In genomic region chr16:67804853-67805542, GRCh38 we compare ENCODE assay signal across 8 cellular contexts. TPM values are rescaled to one million over a fixed set of nuclear protein-coding genes. Genes with fewer than 3 reads are reported as not detected.
DNase-seq lines count a peak whose midpoint lies in the region; ATAC-seq and TF ChIP-seq lines count a peak whose summit lies in the region.

No MANE protein-coding gene starts in this region.

- peak overlapping the region; percentile 96 for H3K27ac ChIP-seq in skeletal muscle tissue (ENCODE audit: low read depth, low read length)

- peak overlapping the region; percentile 97 to 100 (median 99) for H3K9ac ChIP-seq in skeletal muscle tissue (ENCODE audit: low read depth in 1 of 3, low read length in 3 of 3)

- H3K4me1 ChIP-seq in skeletal muscle tissue (ENCODE audit: control insufficient read depth in 3 of 3, insufficient read depth in 3 of 3, low read length in 3 of 3) = peaks cover 33 to 53% (median 34%) of the 10 kb centered on the region in 3 donors

- no peaks in the 10 kb centered on the region for H3K27me3 ChIP-seq in skeletal muscle tissue (ENCODE audit: control insufficient read depth in 3 of 3, insufficient read depth in 3 of 3, low read length in 3 of 3)

- peaks cover 11% of the 10 kb centered on the region for H3K36me3 Mint-ChIP-seq in WTC11
- H3K36me3 Mint-ChIP-seq in glutamatergic neuron (ENCODE audit: unreplicated experiment) = no peaks in the 10 kb centered on the region

- H3K4me3 Mint-ChIP-seq in WTC11 (peak overlapping the region; percentile 92), glutamatergic neuron (ENCODE audit: unreplicated experiment) (peak overlapping the region; percentile 93)

- no peak for TF ChIP-seq CTCF in WTC11 (IDR thresholded peaks at IDR 0.05)
- no peak for TF ChIP-seq CTCF in glutamatergic neuron (IDR thresholded peaks at IDR 0.05; ENCODE audit: partially characterized antibody, unreplicated experiment)
- TF ChIP-seq CTCF in GM10266 (IDR thresholded peaks at IDR 0.05; ENCODE audit: control insufficient read depth, insufficient read depth, low read depth, missing control alignments) = no peak

- H3K27ac Mint-ChIP-seq in WTC11 (peak overlapping the region; percentile 60), glutamatergic neuron (ENCODE audit: unreplicated experiment) (peak overlapping the region; percentile 72)

- H3K4me1 Mint-ChIP-seq in WTC11 (peaks cover 5% of the 10 kb centered on the region), glutamatergic neuron (ENCODE audit: low read depth, unreplicated experiment) (peaks cover 22% of the 10 kb centered on the region)

- H3K27me3 Mint-ChIP-seq in WTC11 (ENCODE audit: low read depth) = no peaks in the 10 kb centered on the region
- H3K27me3 Mint-ChIP-seq in glutamatergic neuron (ENCODE audit: unreplicated experiment) = peaks cover 3% of the 10 kb centered on the region

- H3K36me3 ChIP-seq in skeletal muscle tissue (ENCODE audit: control insufficient read depth in 3 of 3, insufficient read depth in 3 of 3, low read length in 3 of 3) = peaks cover 9 to 23% (median 20%) of the 10 kb centered on the region in 3 donors

- no peaks in the 10 kb centered on the region for H3K9me3 ChIP-seq in skeletal muscle tissue (ENCODE audit: control insufficient read depth in 3 of 3, low read length in 3 of 3)

- DNase-seq in HCEC 1CT (peak; percentile 1), WTC11 (ENCODE audit: low spot score) (no peak), glutamatergic neuron (no peak), NCI-H526 treated with DMSO at 0.1 percent for 48 hours (lab: John Stamatoyannopoulos, UW) (no peak), NCI-H510A (lab: John Stamatoyannopoulos, UW) (no peak), GM10266 (ENCODE audit: extremely low spot score) (no peak), glomerular visceral epithelial cell (ENCODE audit: extremely low spot score) (no peak)

- peak overlapping the region; percentile 84 to 99 (median 97) for H3K4me3 ChIP-seq in skeletal muscle tissue (ENCODE audit: low read length in 3 of 3)

- CTCF ChIA-PET in WTC11 (lab: Charles Lee) = no interaction called here

- H3K9me3 Mint-ChIP-seq in WTC11 (no peaks in the 10 kb centered on the region), glutamatergic neuron (ENCODE audit: unreplicated experiment) (peaks cover 9% of the 10 kb centered on the region)

- ATAC-seq in WTC11 = no peak

- POLR2A ChIA-PET in WTC11 (lab: Charles Lee) = interaction anchor here (0.6 kb wide), 1 partner anchor 111 kb away, joined by 3 read pairs; no protein-coding TSS in a partner anchor

TF ChIP-seq in WTC11, 78 proteins besides CTCF, POLR2A, EP300 and RAD21:
- no peak for TF ChIP-seq ESRRA (CRISPR knock-in tag; IDR thresholded peaks at IDR 0.05; ENCODE audit: borderline replicate concordance)
- TF ChIP-seq, protein P1, sequence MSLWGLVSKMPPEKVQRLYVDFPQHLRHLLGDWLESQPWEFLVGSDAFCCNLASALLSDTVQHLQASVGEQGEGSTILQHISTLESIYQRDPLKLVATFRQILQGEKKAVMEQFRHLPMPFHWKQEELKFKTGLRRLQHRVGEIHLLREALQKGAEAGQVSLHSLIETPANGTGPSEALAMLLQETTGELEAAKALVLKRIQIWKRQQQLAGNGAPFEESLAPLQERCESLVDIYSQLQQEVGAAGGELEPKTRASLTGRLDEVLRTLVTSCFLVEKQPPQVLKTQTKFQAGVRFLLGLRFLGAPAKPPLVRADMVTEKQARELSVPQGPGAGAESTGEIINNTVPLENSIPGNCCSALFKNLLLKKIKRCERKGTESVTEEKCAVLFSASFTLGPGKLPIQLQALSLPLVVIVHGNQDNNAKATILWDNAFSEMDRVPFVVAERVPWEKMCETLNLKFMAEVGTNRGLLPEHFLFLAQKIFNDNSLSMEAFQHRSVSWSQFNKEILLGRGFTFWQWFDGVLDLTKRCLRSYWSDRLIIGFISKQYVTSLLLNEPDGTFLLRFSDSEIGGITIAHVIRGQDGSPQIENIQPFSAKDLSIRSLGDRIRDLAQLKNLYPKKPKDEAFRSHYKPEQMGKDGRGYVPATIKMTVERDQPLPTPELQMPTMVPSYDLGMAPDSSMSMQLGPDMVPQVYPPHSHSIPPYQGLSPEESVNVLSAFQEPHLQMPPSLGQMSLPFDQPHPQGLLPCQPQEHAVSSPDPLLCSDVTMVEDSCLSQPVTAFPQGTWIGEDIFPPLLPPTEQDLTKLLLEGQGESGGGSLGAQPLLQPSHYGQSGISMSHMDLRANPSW (CRISPR knock-in tag; conservative IDR thresholded peaks at IDR 0.05; ENCODE audit: low read depth) = no peak

RNA-seq across cellular contexts. Expression of gene RANBP10, which starts 1.4 kb away (rescaled TPM):
- total RNA-seq in WTC11 (2021) = 14.0 to 16.9 TPM (median 16.1 TPM) in 3 replicates
- 32.0 TPM for total RNA-seq in glutamatergic neuron (ENCODE audit: unreplicated experiment)
- 4.7 TPM for total RNA-seq in skeletal muscle tissue

RNA-seq across cellular contexts. Expression of gene TSNAXIP1, which starts 1.7 kb away (rescaled TPM):
- total RNA-seq in WTC11 (2021) (0.41 to 1.7 TPM (median 0.48 TPM) in 3 replicates), glutamatergic neuron (ENCODE audit: unreplicated experiment) (3.4 TPM), skeletal muscle tissue (0.52 TPM)

RNA-seq across cellular contexts. Expression of gene THAP11, which starts 37.1 kb away (rescaled TPM):
- total RNA-seq in WTC11 (2021) = 46.5 to 49.0 TPM (median 47.4 TPM) in 3 replicates
- 23.1 TPM for total RNA-seq in glutamatergic neuron (ENCODE audit: unreplicated experiment)
- total RNA-seq in skeletal muscle tissue = 35.5 TPM

RNA-seq across cellular contexts. Expression of gene NUTF2, which starts 41.7 kb away (rescaled TPM):
- total RNA-seq in WTC11 (2021) (183 to 205 TPM (median 200 TPM) in 3 replicates), glutamatergic neuron (ENCODE audit: unreplicated experiment) (196 TPM), skeletal muscle tissue (94.5 TPM)

RNA-seq across cellular contexts. Expression of gene CENPT, which starts 42.5 kb away (rescaled TPM):
- total RNA-seq in WTC11 (2021) (52.1 to 58.3 TPM (median 57.3 TPM) in 3 replicates), glutamatergic neuron (ENCODE audit: unreplicated experiment) (153 TPM), skeletal muscle tissue (14.6 TPM)
